12 cellular contexts compared by ENCODE assay signal in genomic region chr19:39372047-39372802, GRCh38. TPM values are rescaled to one million over a fixed set of nuclear protein-coding genes. Genes with fewer than 3 reads are reported as not detected.
A peak's percentile ranks its signal among the peaks of the same experiment; 100 is the strongest.
DNase-seq lines count a peak whose midpoint lies in the region; ATAC-seq, FAIRE-seq and TF ChIP-seq lines count a peak whose summit lies in the region.
"Had no signal": no experiment of that assay in that cellular context is flagged by ENCODE, and none has a peak within 500 bp of the region (broad histone marks: within the 10 kb centered on the region; RNA-seq: fewer than 3 reads in every experiment).

No MANE protein-coding gene starts in this region.

- CTCF ChIA-PET in endothelial cell of umbilical vein (lab: Charles Lee), result interaction anchor here (1.1 kb wide), 1 partner anchor 14 kb away, joined by 4 read pairs; no protein-coding TSS in a partner anchor

- no peak overlapping the region for H2AFZ ChIP-seq in endothelial cell of umbilical vein (ENCODE audit: low read depth, low read length)

- H3K4me3 Mint-ChIP-seq in activated T-cell treated with anti-CD3 and anti-CD28 coated beads, Interleukin-2, amount 50 U/mL, for 72 hours, result no peak overlapping the region
- H3K4me3 Mint-ChIP-seq: B cell had no signal

- no peaks in the 10 kb centered on the region for H3K9me3 Mint-ChIP-seq in activated T-cell treated with anti-CD3 and anti-CD28 coated beads, Interleukin-2, amount 50 U/mL, for 72 hours

- H3K9me1 ChIP-seq in endothelial cell of umbilical vein (replicated peaks; ENCODE audit: control insufficient read depth, extremely low read depth, insufficient read depth, low read length), result no peaks in the 10 kb centered on the region

- peak overlapping the region; percentile 85 for H3K27ac ChIP-seq in endothelial cell of umbilical vein (ENCODE audit: insufficient read depth, low read depth, low read length)
- H3K27ac ChIP-seq: neutrophil had no signal

- H3K9ac ChIP-seq in endothelial cell of umbilical vein (replicated peaks; ENCODE audit: extremely low read depth, insufficient read depth, low read length), result peak overlapping the region; percentile 65
- peak overlapping the region; percentile 18 for H3K9ac ChIP-seq in mucosa of stomach (ENCODE audit: low read length)

- H3K27me3 Mint-ChIP-seq in activated T-cell treated with anti-CD3 and anti-CD28 coated beads, Interleukin-2, amount 50 U/mL, for 72 hours (ENCODE audit: low read depth), result no peaks in the 10 kb centered on the region
- H3K27me3 Mint-ChIP-seq: B cell had no signal

- no peak for DNase-seq in activated T-cell treated with anti-CD3 and anti-CD28 coated beads, Interleukin-2, amount 50 U/mL, for 72 hours
- DNase-seq in activated T-cell treated with anti-CD3 and anti-CD28 coated beads, Interleukin-2, amount 50 U/mL, for 48 hours, result no peak
- peak; percentile 75 for DNase-seq in endothelial cell of umbilical vein (ENCODE audit: low read depth, low spot score)
- DNase-seq in ureter (ENCODE audit: low spot score), result peak; percentile 86
- no peak for DNase-seq in stimulated activated CD4-positive, alpha-beta T cell treated with anti-CD3 and anti-CD28 coated beads, Interleukin-2, amount 100 ng/mL, for 48 hours
- DNase-seq: activated CD8-positive, alpha-beta memory T cell treated with anti-CD3 and anti-CD28 coated beads, Interleukin-2, amount 50 U/mL, for 4 hours; NCI-H2029 treated with DMSO at 0.1 percent for 48 hours had no signal

- TF ChIP-seq POLR2A in endothelial cell of umbilical vein (IDR thresholded peaks at IDR 0.05; ENCODE audit: low read depth, low read length), result peak; percentile 24

- POLR2A ChIA-PET in endothelial cell of umbilical vein (lab: Charles Lee), result interaction anchor here (1.1 kb wide), 1 partner anchor 19 kb away, joined by 3 read pairs; the partner anchor contains the start of genes MED29 and PAF1

- peak overlapping the region; percentile 9 for H3K4me2 ChIP-seq in endothelial cell of umbilical vein (ENCODE audit: insufficient read depth, low read length)

- peaks cover 2% of the 10 kb centered on the region for H3K79me2 ChIP-seq in endothelial cell of umbilical vein (ENCODE audit: control insufficient read depth, insufficient read depth, low read length)

- no TSS peak for BruUV-seq in endothelial cell of umbilical vein (replicated peaks; lab: Mats Ljungman, UMichigan)

- H3K36me3 ChIP-seq in endothelial cell of umbilical vein (ENCODE audit: control insufficient read depth in 2 of 2, extremely low read depth in 1 of 2, insufficient read depth in 2 of 2, low read length in 2 of 2), result peaks cover 25 to 32% of the 10 kb centered on the region in 2 experiments
- H3K36me3 ChIP-seq in mucosa of stomach (ENCODE audit: control insufficient read depth, insufficient read depth, low read length), result peaks cover 21% of the 10 kb centered on the region

- dilution Hi-C loops in endothelial cell of umbilical vein (cut with MboI; ENCODE audit: extremely low pct_ligation_motif_present, low sequenced_read_pairs), result no loop called here

- H3K36me3 Mint-ChIP-seq in activated T-cell treated with anti-CD3 and anti-CD28 coated beads, Interleukin-2, amount 50 U/mL, for 72 hours (ENCODE audit: insufficient read depth in 2 of 2), result peaks cover 8 to 13% of the 10 kb centered on the region in 2 donors

- intact Hi-C loops in endothelial cell of umbilical vein (cut with micrococcal nuclease), result loop anchor here (1.0 to 2.0 kb wide), 2 partner anchors 29 to 40 kb away; partner anchors contain the start of genes PLEKHG2 and SAMD4B

- H3K27ac Mint-ChIP-seq in activated T-cell treated with anti-CD3 and anti-CD28 coated beads, Interleukin-2, amount 50 U/mL, for 72 hours, result peak overlapping the region; percentile 35
- H3K27ac Mint-ChIP-seq: B cell had no signal

- H3K4me1 Mint-ChIP-seq in activated T-cell treated with anti-CD3 and anti-CD28 coated beads, Interleukin-2, amount 50 U/mL, for 72 hours (ENCODE audit: low read depth), result no peaks in the 10 kb centered on the region
- H3K4me1 Mint-ChIP-seq: B cell had no signal

- H3K9me3 ChIP-seq in endothelial cell of umbilical vein (replicated peaks; ENCODE audit: control insufficient read depth, insufficient read depth, low read length) (no peaks in the 10 kb centered on the region), mucosa of stomach (ENCODE audit: control insufficient read depth, low read length) (no peaks in the 10 kb centered on the region)
- H3K9me3 ChIP-seq: neutrophil had no signal

- H3K4me3 ChIP-seq in endothelial cell of umbilical vein (replicated peaks in 1 of 3; ENCODE audit: insufficient read depth in 1 of 3, low read depth in 1 of 3, low read length in 3 of 3), result no peak overlapping the region
- H3K4me3 ChIP-seq in mucosa of stomach (ENCODE audit: low read length), result no peak overlapping the region

- TF ChIP-seq CTCF in endothelial cell of umbilical vein (IDR thresholded peaks at IDR 0.05; ENCODE audit: extremely low read depth in 1 of 2, insufficient read depth in 1 of 2, low read depth in 1 of 2, low read length in 2 of 2), result no peak

- FAIRE-seq in endothelial cell of umbilical vein (lab: Jason Lieb, UNC), result peak; percentile 97

- H4K20me1 ChIP-seq in endothelial cell of umbilical vein (replicated peaks; ENCODE audit: control insufficient read depth, extremely low read depth, insufficient read depth, low read length), result no peaks in the 10 kb centered on the region

- no peak for ATAC-seq in activated T-cell treated with anti-CD3 and anti-CD28 coated beads, Interleukin-2, amount 50 U/mL, for 72 hours (replicated peaks in 1 of 2)
- ATAC-seq in HG03439 (IDR thresholded peaks at IDR 0.05; ENCODE audit: unreplicated experiment), result no peak
- no peak for ATAC-seq in HG03432 (IDR thresholded peaks at IDR 0.05; ENCODE audit: unreplicated experiment)

- peaks cover 18% of the 10 kb centered on the region for H3K4me1 ChIP-seq in endothelial cell of umbilical vein (ENCODE audit: control insufficient read depth, extremely low read depth, insufficient read depth, low read length)
- H3K4me1 ChIP-seq in mucosa of stomach (ENCODE audit: control insufficient read depth, insufficient read depth, low read length), result peaks cover 13% of the 10 kb centered on the region

- H3K27me3 ChIP-seq in endothelial cell of umbilical vein (ENCODE audit: control insufficient read depth in 2 of 2, insufficient read depth in 2 of 2, low read length in 2 of 2) (no peaks in the 10 kb centered on the region), mucosa of stomach (ENCODE audit: control insufficient read depth, insufficient read depth, low read length) (no peaks in the 10 kb centered on the region)
- H3K27me3 ChIP-seq: neutrophil had no signal

RNA-seq across cellular contexts. Expression of gene PAF1, which starts 18.7 kb away (rescaled TPM):
- total RNA-seq in activated T-cell treated with anti-CD3 and anti-CD28 coated beads, Interleukin-2, amount 50 U/mL, for 72 hours, result 10 to 100 TPM; 52.0 TPM
- total RNA-seq in endothelial cell of umbilical vein (53.6 and 55.1 TPM in 2 replicates), ureter (36.9 TPM)
- polyA plus RNA-seq in endothelial cell of umbilical vein, result 77.9 and 90.8 TPM in 2 replicates
- 60.4 and 68.7 TPM in 2 replicates for polyA plus RNA-seq in endothelial cell of umbilical vein (2011; cell fraction: cytosol; rRNA removed)
- polyA plus RNA-seq in endothelial cell of umbilical vein (2011; cell fraction: nucleus; rRNA removed), result 69.9 and 95.5 TPM in 2 replicates
- polyA plus RNA-seq in endothelial cell of umbilical vein (2012), result 53.1 and 63.8 TPM in 2 replicates
- polyA minus RNA-seq in endothelial cell of umbilical vein, result 41.9 and 56.6 TPM in 2 replicates
- polyA minus RNA-seq in endothelial cell of umbilical vein (2011; cell fraction: cytosol; rRNA and poly(A)+ RNA removed), result 43.6 TPM
- polyA minus RNA-seq in endothelial cell of umbilical vein (2011; cell fraction: nucleus; rRNA and poly(A)+ RNA removed), result 27.1 and 44.7 TPM in 2 replicates

RNA-seq across cellular contexts. Expression of gene MED29, which starts 19.0 kb away (rescaled TPM):
- total RNA-seq in activated T-cell treated with anti-CD3 and anti-CD28 coated beads, Interleukin-2, amount 50 U/mL, for 72 hours, result 10 to 100 TPM; 26.4 to 34.3 TPM
- 24.7 and 25.5 TPM in 2 replicates for total RNA-seq in endothelial cell of umbilical vein
- polyA plus RNA-seq in endothelial cell of umbilical vein, result 50.4 and 60.3 TPM in 2 replicates
- 39.9 and 44.7 TPM in 2 replicates for polyA plus RNA-seq in endothelial cell of umbilical vein (2011; cell fraction: cytosol; rRNA removed)
- polyA plus RNA-seq in endothelial cell of umbilical vein (2011; cell fraction: nucleus; rRNA removed), result 11.8 and 14.2 TPM in 2 replicates
- 19.4 and 19.7 TPM in 2 replicates for polyA plus RNA-seq in endothelial cell of umbilical vein (2012)
- polyA minus RNA-seq in endothelial cell of umbilical vein, result 26.4 and 28.5 TPM in 2 replicates
- polyA minus RNA-seq in endothelial cell of umbilical vein (2011; cell fraction: cytosol; rRNA and poly(A)+ RNA removed), result 23.8 TPM
- polyA minus RNA-seq in endothelial cell of umbilical vein (2011; cell fraction: nucleus; rRNA and poly(A)+ RNA removed), result 6.3 and 6.7 TPM in 2 replicates
- total RNA-seq in ureter, result 51.8 TPM

RNA-seq across cellular contexts. Expression of gene SAMD4B, which starts 30.0 kb away (rescaled TPM):
- 10 to 100 TPM; 59.6 to 63.6 TPM for total RNA-seq in activated T-cell treated with anti-CD3 and anti-CD28 coated beads, Interleukin-2, amount 50 U/mL, for 72 hours
- total RNA-seq in endothelial cell of umbilical vein (82.1 and 87.7 TPM in 2 replicates), ureter (104 TPM)
- polyA plus RNA-seq in endothelial cell of umbilical vein, result 84.2 and 98.0 TPM in 2 replicates
- 53.6 and 62.8 TPM in 2 replicates for polyA plus RNA-seq in endothelial cell of umbilical vein (2011; cell fraction: cytosol; rRNA removed)
- 78.4 and 97.3 TPM in 2 replicates for polyA plus RNA-seq in endothelial cell of umbilical vein (2011; cell fraction: nucleus; rRNA removed)
- 66.5 and 79.2 TPM in 2 replicates for polyA plus RNA-seq in endothelial cell of umbilical vein (2012)
- polyA minus RNA-seq in endothelial cell of umbilical vein, result 50.7 and 57.0 TPM in 2 replicates
- 55.6 TPM for polyA minus RNA-seq in endothelial cell of umbilical vein (2011; cell fraction: cytosol; rRNA and poly(A)+ RNA removed)
- polyA minus RNA-seq in endothelial cell of umbilical vein (2011; cell fraction: nucleus; rRNA and poly(A)+ RNA removed), result 39.8 and 43.1 TPM in 2 replicates

RNA-seq across cellular contexts. Expression of gene ZFP36, which starts 34.4 kb away (rescaled TPM):
- 100 to 1,000 TPM in 1 of 2 donors, 10 to 100 TPM in 1; 81.4 to 108 TPM for total RNA-seq in activated T-cell treated with anti-CD3 and anti-CD28 coated beads, Interleukin-2, amount 50 U/mL, for 72 hours
- total RNA-seq in endothelial cell of umbilical vein (12.2 and 26.5 TPM in 2 replicates), ureter (230 TPM)
- 16.3 and 21.7 TPM in 2 replicates for polyA plus RNA-seq in endothelial cell of umbilical vein
- 12.3 and 22.8 TPM in 2 replicates for polyA plus RNA-seq in endothelial cell of umbilical vein (2011; cell fraction: cytosol; rRNA removed)
- polyA plus RNA-seq in endothelial cell of umbilical vein (2011; cell fraction: nucleus; rRNA removed), result 50.1 and 58.2 TPM in 2 replicates
- 22.6 and 23.7 TPM in 2 replicates for polyA plus RNA-seq in endothelial cell of umbilical vein (2012)
- 5.3 and 6.6 TPM in 2 replicates for polyA minus RNA-seq in endothelial cell of umbilical vein
- 25.8 TPM for polyA minus RNA-seq in endothelial cell of umbilical vein (2011; cell fraction: cytosol; rRNA and poly(A)+ RNA removed)
- polyA minus RNA-seq in endothelial cell of umbilical vein (2011; cell fraction: nucleus; rRNA and poly(A)+ RNA removed), result 25.1 and 59.1 TPM in 2 replicates

RNA-seq across cellular contexts. Expression of gene GMFG, which starts 36.4 kb away (rescaled TPM):
- 100 to 1,000 TPM; 351 to 353 TPM for total RNA-seq in activated T-cell treated with anti-CD3 and anti-CD28 coated beads, Interleukin-2, amount 50 U/mL, for 72 hours
- total RNA-seq in endothelial cell of umbilical vein (39.5 and 41.5 TPM in 2 replicates), ureter (22.3 TPM)
- polyA plus RNA-seq in endothelial cell of umbilical vein, result 9.2 and 13.7 TPM in 2 replicates
- polyA plus RNA-seq in endothelial cell of umbilical vein (2011; cell fraction: cytosol; rRNA removed), result 18.9 and 28.7 TPM in 2 replicates
- polyA plus RNA-seq in endothelial cell of umbilical vein (2011; cell fraction: nucleus; rRNA removed), result 7.1 and 10.4 TPM in 2 replicates
- polyA plus RNA-seq in endothelial cell of umbilical vein (2012), result 10.7 and 11.9 TPM in 2 replicates
- polyA minus RNA-seq in endothelial cell of umbilical vein, result 7.4 and 7.8 TPM in 2 replicates
- polyA minus RNA-seq in endothelial cell of umbilical vein (2011; cell fraction: cytosol; rRNA and poly(A)+ RNA removed), result not detected
- 2.1 TPM in 1 of 2 replicates, not detected in the other for polyA minus RNA-seq in endothelial cell of umbilical vein (2011; cell fraction: nucleus; rRNA and poly(A)+ RNA removed)

Comparison
In these comparisons a context has a peak if more than half of its experiments do, and no peak if none do; other contexts are left out.
1. DNase-seq: peak in endothelial cell of umbilical vein (single experiment) and ureter (single experiment); none in activated T-cell treated with anti-CD3 and anti-CD28 coated beads, Interleukin-2, amount 50 U/mL, for 72 hours (0 of 2), activated T-cell treated with anti-CD3 and anti-CD28 coated beads, Interleukin-2, amount 50 U/mL, for 48 hours (0 of 2) and stimulated activated CD4-positive, alpha-beta T cell treated with anti-CD3 and anti-CD28 coated beads, Interleukin-2, amount 100 ng/mL, for 48 hours (0 of 2).